21 cellular contexts compared by ENCODE assay signal in genomic region chr3:99330924-99331532, GRCh38.
DNase-seq lines count a peak whose midpoint lies in the region; ATAC-seq, FAIRE-seq and TF ChIP-seq lines count a peak whose summit lies in the region.
"Had no signal": no experiment of that assay in that cellular context is flagged by ENCODE, and none has a peak within 500 bp of the region (broad histone marks: within the 10 kb centered on the region; RNA-seq: fewer than 3 reads in every experiment).

No MANE protein-coding gene starts in this region.

- H3K27ac ChIP-seq in mammary epithelial cell (ENCODE audit: insufficient read depth, low read depth, low read length): no peak overlapping the region
- no peak overlapping the region for H3K27ac ChIP-seq in HepG2 (ENCODE audit: extremely low read length, insufficient read depth, low read length)
- no peak overlapping the region for H3K27ac ChIP-seq in upper lobe of left lung
- H3K27ac ChIP-seq: 22Rv1 had no signal

- 100% methylated on average over 1 of the region's 1 CpG for WGBS in mammary epithelial cell (ENCODE audit: low coverage, missing lambda C conversion rate)
- WGBS in HepG2 (ENCODE audit: low lambda C conversion rate): 4% methylated on average over 1 of the region's 1 CpG
- WGBS in upper lobe of left lung, 2 donors: 96 to 100% methylated on average over 1 of the region's 1 CpG

- no peaks in the 10 kb centered on the region for H4K20me1 ChIP-seq in mammary epithelial cell (ENCODE audit: insufficient read depth, low read length)
- no peaks in the 10 kb centered on the region for H4K20me1 ChIP-seq in HepG2 (ENCODE audit: insufficient read depth, low read length)

- H3K9me3 ChIP-seq in mammary epithelial cell (replicated peaks; ENCODE audit: insufficient read depth, low read length): no peaks in the 10 kb centered on the region
- no peaks in the 10 kb centered on the region for H3K9me3 ChIP-seq in HepG2 (ENCODE audit: low read length)
- no peaks in the 10 kb centered on the region for H3K9me3 ChIP-seq in upper lobe of left lung

- dilution Hi-C loops in mammary epithelial cell (cut with HindIII; ENCODE audit: low sequenced_read_pairs): no loop called here

- CTCF ChIA-PET in mammary epithelial cell (lab: Charles Lee; ENCODE audit: low non-redundant PET): no interaction called here
- CTCF ChIA-PET in MCF 10A (lab: Yijun Ruan, JAX): no interaction called here
- CTCF ChIA-PET in HepG2 (lab: Yijun Ruan, JAX; ENCODE audit: low intra/inter-chr PET ratio, low total read pairs): no interaction called here

- DNase-seq in mammary epithelial cell (peak; percentile 35), MCF 10A (ENCODE audit: unreplicated experiment) (no peak), cardiac fibroblast (ENCODE audit: low read depth in 2 of 2) (peak; percentile 24 to 33), iris pigment epithelial cell (ENCODE audit: low read depth) (peak; percentile 36), HepG2 (ENCODE audit: low spot score) (no peak), upper lobe of left lung (no peak), activated T-cell treated with anti-CD3 and anti-CD28 coated beads for 4 hours (no peak)
- DNase-seq in activated naive CD4-positive, alpha-beta T cell treated with anti-CD3 and anti-CD28 coated beads, Interleukin-2, amount 50 U/mL, for 16 hours: no peak
- DNase-seq: COR-L47, DMS 273 treated with DMSO at 0.1 percent for 48 hours, KG1, MV-4-11, NCI-H187 treated with DMSO at 0.1 percent for 48 hours, NCI-H345, NCI-H524 treated with DMSO at 0.1 percent for 48 hours, RPMI8226 had no signal

- TF ChIP-seq RAD21 in HepG2 (CRISPR knock-in tag; IDR thresholded peaks at IDR 0.05): no peak

- TF ChIP-seq CTCF in mammary epithelial cell (conservative IDR thresholded peaks at IDR 0.05 in 1 of 2, IDR thresholded peaks at IDR 0.05 in 1 of 2; ENCODE audit: extremely low read depth in 1 of 2, insufficient read depth in 1 of 2, low read depth in 1 of 2, low read length in 2 of 2): no peak
- no peak for TF ChIP-seq CTCF in MCF 10A (IDR thresholded peaks at IDR 0.05; ENCODE audit: unreplicated experiment)
- TF ChIP-seq CTCF in cardiac fibroblast (IDR thresholded peaks at IDR 0.05; ENCODE audit: low read depth, low read length): no peak
- TF ChIP-seq CTCF in HepG2 (CRISPR knock-in tag; IDR thresholded peaks at IDR 0.05): no peak
- TF ChIP-seq CTCF in upper lobe of left lung (IDR thresholded peaks at IDR 0.05): no peak

- intact Hi-C loops in mammary epithelial cell (cut with micrococcal nuclease) (no loop called here), MCF 10A (cut with micrococcal nuclease) (no loop called here), HepG2 (cut with micrococcal nuclease; ENCODE audit: unreplicated experiment) (no loop called here)

- POLR2A ChIA-PET in MCF 10A (lab: Yijun Ruan, JAX): no interaction called here
- POLR2A ChIA-PET in HepG2 (lab: Yijun Ruan, JAX): no interaction called here

- no peak for ATAC-seq in HepG2
- ATAC-seq in upper lobe of left lung (ENCODE audit: low FRiP score in 2 of 2): no peak
- ATAC-seq: GM23338 had no signal

- H3K9me3 Mint-ChIP-seq in MCF 10A (ENCODE audit: unreplicated experiment): no peaks in the 10 kb centered on the region
- H3K9me3 Mint-ChIP-seq: GM23338 had no signal

- no peak for FAIRE-seq in HepG2 (lab: Jason Lieb, UNC)
- FAIRE-seq: GM12891, GM18507 had no signal

- no peak overlapping the region for H3K9ac ChIP-seq in mammary epithelial cell (ENCODE audit: insufficient read depth, low read length)
- no peak overlapping the region for H3K9ac ChIP-seq in HepG2 (ENCODE audit: insufficient read depth, low read depth, low read length)

- H3K4me1 Mint-ChIP-seq in MCF 10A (ENCODE audit: insufficient read depth, unreplicated experiment): peaks cover 11% of the 10 kb centered on the region
- H3K4me1 Mint-ChIP-seq: CD14-positive monocyte, GM23338 had no signal

- no peaks in the 10 kb centered on the region for H3K27me3 Mint-ChIP-seq in MCF 10A (ENCODE audit: insufficient read depth, unreplicated experiment)

- no peaks in the 10 kb centered on the region for H3K79me2 ChIP-seq in mammary epithelial cell (ENCODE audit: insufficient read depth, low read length)
- H3K79me2 ChIP-seq in HepG2 (ENCODE audit: insufficient read depth, low read length): no peaks in the 10 kb centered on the region

- TF ChIP-seq POLR2A in HepG2 (IDR thresholded peaks at IDR 0.05; ENCODE audit: insufficient read depth in 1 of 2, low read depth in 2 of 2, low read length in 2 of 2) (no peak), upper lobe of left lung (IDR thresholded peaks at IDR 0.05) (no peak)

- no peaks in the 10 kb centered on the region for H3K36me3 Mint-ChIP-seq in MCF 10A (ENCODE audit: insufficient read depth, unreplicated experiment)
- H3K36me3 Mint-ChIP-seq: CD14-positive monocyte had no signal

- in situ Hi-C loops in mammary epithelial cell (cut with MboI; ENCODE audit: low sequenced_read_pairs in 2 of 2) (no loop called here), HepG2 (cut with HindIII; ENCODE audit: extremely low pct_ligation_motif_present, low pct_unique_long_range_greater_than_20kb) (no loop called here)

- H3K36me3 ChIP-seq in mammary epithelial cell (ENCODE audit: insufficient read depth, low read length) (no peaks in the 10 kb centered on the region), HepG2 (replicated peaks in 1 of 2; ENCODE audit: control insufficient read depth in 1 of 2, insufficient read depth in 2 of 2, low read length in 2 of 2) (no peaks in the 10 kb centered on the region), upper lobe of left lung (no peaks in the 10 kb centered on the region)

- H2AFZ ChIP-seq in mammary epithelial cell (ENCODE audit: low read depth, low read length): no peak overlapping the region
- no peak overlapping the region for H2AFZ ChIP-seq in HepG2 (ENCODE audit: low read length)

- no peak overlapping the region for H3K27ac Mint-ChIP-seq in MCF 10A (ENCODE audit: low read depth, unreplicated experiment)
- H3K27ac Mint-ChIP-seq: CD14-positive monocyte, GM23338 had no signal

- TF ChIP-seq EP300 in HepG2 (IDR thresholded peaks at IDR 0.05; ENCODE audit: low read depth in 2 of 2, low read length in 2 of 2) (no peak), HepG2 (CRISPR knock-in tag; IDR thresholded peaks at IDR 0.05; ENCODE audit: borderline replicate concordance) (no peak), upper lobe of left lung (IDR thresholded peaks at IDR 0.05) (no peak)

- H3K4me3 ChIP-seq in mammary epithelial cell (replicated peaks in 1 of 3; ENCODE audit: insufficient read depth in 1 of 3, low read depth in 2 of 3, low read length in 3 of 3) (no peak overlapping the region), cardiac fibroblast (replicated peaks in 1 of 2; ENCODE audit: low read depth in 2 of 2, low read length in 2 of 2) (no peak overlapping the region), HepG2 (replicated peaks in 1 of 3; ENCODE audit: insufficient read depth in 1 of 3, low read depth in 2 of 3, low read length in 3 of 3) (no peak overlapping the region), upper lobe of left lung (no peak overlapping the region)
- H3K4me3 ChIP-seq: GM23338 had no signal

- no TSS peak for BruUV-seq in mammary epithelial cell (replicated peaks; lab: Mats Ljungman, UMichigan)
- no TSS peak for BruUV-seq in MCF 10A (replicated peaks; lab: Mats Ljungman, UMichigan)
- BruUV-seq in HepG2 (replicated peaks; lab: Mats Ljungman, UMichigan): no TSS peak

- H3K27me3 ChIP-seq in mammary epithelial cell (ENCODE audit: insufficient read depth, low read length) (no peaks in the 10 kb centered on the region), HepG2 (ENCODE audit: control insufficient read depth in 1 of 2, insufficient read depth in 2 of 2, low read length in 2 of 2) (no peaks in the 10 kb centered on the region), upper lobe of left lung (no peaks in the 10 kb centered on the region)

- H3K4me2 ChIP-seq in mammary epithelial cell (ENCODE audit: insufficient read depth, low read depth, low read length) (no peak overlapping the region), HepG2 (ENCODE audit: low read depth, low read length) (no peak overlapping the region)
- H3K4me2 ChIP-seq: GM23338 had no signal

- no peaks in the 10 kb centered on the region for H3K4me1 ChIP-seq in mammary epithelial cell (ENCODE audit: insufficient read depth, low read length)
- H3K4me1 ChIP-seq in HepG2 (ENCODE audit: insufficient read depth, low read length): no peaks in the 10 kb centered on the region
- H3K4me1 ChIP-seq in upper lobe of left lung: no peaks in the 10 kb centered on the region

- no peak overlapping the region for H3K4me3 Mint-ChIP-seq in MCF 10A (ENCODE audit: unreplicated experiment)
- H3K4me3 Mint-ChIP-seq: CD14-positive monocyte, GM23338 had no signal

TF ChIP-seq in HepG2, 621 proteins besides CTCF, POLR2A, EP300 and RAD21:
- no peak for TF ChIP-seq ZNF598 (CRISPR knock-in tag; IDR thresholded peaks at IDR 0.05; ENCODE audit: borderline replicate concordance)
- no peak for TF ChIP-seq E2F2 (CRISPR knock-in tag; IDR thresholded peaks at IDR 0.05; ENCODE audit: borderline replicate concordance)
- no peak for TF ChIP-seq KLF16 (CRISPR knock-in tag; IDR thresholded peaks at IDR 0.05)
- no peak for TF ChIP-seq HCFC1 (IDR thresholded peaks at IDR 0.05; ENCODE audit: low read depth, low read length)
- TF ChIP-seq ESRRA (CRISPR knock-in tag; IDR thresholded peaks at IDR 0.05; ENCODE audit: low read depth): no peak
- TF ChIP-seq BRF2 (CRISPR knock-in tag; IDR thresholded peaks at IDR 0.05): no peak

Comparison
In these comparisons a context has a peak if more than half of its experiments do, and no peak if none do; other contexts are left out.
1. DNase-seq: peak in mammary epithelial cell (single experiment), cardiac fibroblast (2 of 2) and iris pigment epithelial cell (single experiment); none in MCF 10A (single experiment), HepG2 (single experiment), activated naive CD4-positive, alpha-beta T cell treated with anti-CD3 and anti-CD28 coated beads, Interleukin-2, amount 50 U/mL, for 16 hours (single experiment), upper lobe of left lung (0 of 2) and activated T-cell treated with anti-CD3 and anti-CD28 coated beads for 4 hours (single experiment).